Comparison of ENCODE assay signal across 21 cellular contexts in genomic region chr1:53190210-53190611, GRCh38. TPM values are rescaled to one million over a fixed set of nuclear protein-coding genes. Genes with fewer than 3 reads are reported as not detected.
DNase-seq lines count a peak whose midpoint lies in the region; ATAC-seq, FAIRE-seq and TF ChIP-seq lines count a peak whose summit lies in the region.
"Had no signal": no experiment of that assay in that cellular context is flagged by ENCODE, and none has a peak within 500 bp of the region (broad histone marks: within the 10 kb centered on the region; RNA-seq: fewer than 3 reads in every experiment).

No MANE protein-coding gene starts in this region.

- H3K9me3 ChIP-seq in body of pancreas (no peaks in the 10 kb centered on the region), kidney (ENCODE audit: control insufficient read depth in 1 of 2, low read length in 2 of 2) (no peaks in the 10 kb centered on the region)
- H3K9me3 ChIP-seq: HAP-1 had no signal

- peaks cover 9% of the 10 kb centered on the region for H3K4me1 Mint-ChIP-seq in osteocyte (ENCODE audit: unreplicated experiment)
- H3K4me1 Mint-ChIP-seq in natural killer cell treated with Interleukin-12 subunit alpha and Interleukin-12 subunit beta and Interleukin-15 and Interleukin-18, amount 100 ng/mL, for 72 hours (ENCODE audit: low read depth in 2 of 2), result peaks cover 0 to 4% of the 10 kb centered on the region in 2 donors

- TF ChIP-seq POLR2A in body of pancreas (IDR thresholded peaks at IDR 0.05), result no peak

- FAIRE-seq in kidney (lab: Jason Lieb, UNC), result no peak
- FAIRE-seq: G401.6 had no signal

- H3K9ac ChIP-seq in kidney (ENCODE audit: low read length in 2 of 2), result no peak overlapping the region
- H3K9ac ChIP-seq: KMS-11 had no signal

- H3K9me3 Mint-ChIP-seq in osteocyte (ENCODE audit: unreplicated experiment), result no peaks in the 10 kb centered on the region
- no peaks in the 10 kb centered on the region for H3K9me3 Mint-ChIP-seq in natural killer cell treated with Interleukin-12 subunit alpha and Interleukin-12 subunit beta and Interleukin-15 and Interleukin-18, amount 100 ng/mL, for 72 hours

- H3K27ac ChIP-seq in body of pancreas (peak overlapping the region in 1 of 4 donors; percentile 29), kidney (ENCODE audit: low read depth in 2 of 2, low read length in 2 of 2) (peak overlapping the region in 1 of 2 donors; percentile 23)
- H3K27ac ChIP-seq: 22Rv1, KMS-11 had no signal

- no peaks in the 10 kb centered on the region for H3K27me3 ChIP-seq in body of pancreas

- no peak overlapping the region for H3K4me3 Mint-ChIP-seq in osteocyte (ENCODE audit: unreplicated experiment)
- no peak overlapping the region for H3K4me3 Mint-ChIP-seq in natural killer cell treated with Interleukin-12 subunit alpha and Interleukin-12 subunit beta and Interleukin-15 and Interleukin-18, amount 100 ng/mL, for 72 hours
- H3K4me3 Mint-ChIP-seq: CD14-positive monocyte had no signal

- H3K36me3 ChIP-seq in body of pancreas (replicated peaks in 1 of 2; ENCODE audit: insufficient read depth in 1 of 2, low read depth in 2 of 2) (no peaks in the 10 kb centered on the region), kidney (ENCODE audit: control insufficient read depth in 1 of 2, insufficient read depth in 2 of 2, low read length in 2 of 2) (no peaks in the 10 kb centered on the region)
- H3K36me3 ChIP-seq: HAP-1 had no signal

- peak; percentile 67 for ATAC-seq in body of pancreas
- ATAC-seq in HG02981 (IDR thresholded peaks at IDR 0.05; ENCODE audit: unreplicated experiment), result no peak
- ATAC-seq in natural killer cell treated with Interleukin-12 subunit alpha and Interleukin-12 subunit beta and Interleukin-15 and Interleukin-18, amount 100 ng/mL, for 72 hours, result no peak

- peak; percentile 13 for TF ChIP-seq CTCF in AG09309 (IDR thresholded peaks at IDR 0.05; ENCODE audit: control insufficient read depth, insufficient read depth, low read depth, low read length, missing control alignments)
- peak in 3 of 7 experiments; percentile 18 to 23 (median 22) for TF ChIP-seq CTCF in body of pancreas (IDR thresholded peaks at IDR 0.05)
- TF ChIP-seq CTCF in kidney (IDR thresholded peaks at IDR 0.05; ENCODE audit: borderline replicate concordance, extremely low read depth, insufficient read depth), result peak; percentile 6
- TF ChIP-seq CTCF in osteocyte (IDR thresholded peaks at IDR 0.05), result peak; percentile 20

- H3K4me1 ChIP-seq in body of pancreas (peaks cover 14% of the 10 kb centered on the region), kidney (ENCODE audit: control insufficient read depth in 1 of 2, insufficient read depth in 1 of 2, low read depth in 1 of 2, low read length in 2 of 2) (peaks cover 0 to 2% of the 10 kb centered on the region in 2 donors)
- H3K4me1 ChIP-seq: HAP-1 had no signal

- DNase-seq in AG09309 (ENCODE audit: low read depth) (no peak), body of pancreas (peak; percentile 29 to 54 (median 42)), kidney (no peak), osteocyte (ENCODE audit: extremely low spot score, unreplicated experiment) (no peak), SKM-1 treated with dmso at 0.1 percent for 144 hours (lab: John Stamatoyannopoulos, UW; ENCODE audit: unreplicated experiment) (no peak)
- no peak for DNase-seq in activated effector memory CD4-positive, alpha-beta T cell treated with Interleukin-2 at 50 U/mL for 16 hours
- DNase-seq in natural killer cell treated with Interleukin-12 subunit alpha and Interleukin-12 subunit beta and Interleukin-15 and Interleukin-18, amount 100 ng/mL, for 72 hours (ENCODE audit: low spot score), result no peak
- DNase-seq: NCI-H1417, NCI-H187 treated with DMSO at 0.1 percent for 48 hours, NCI-H226, NCI-H524, NCI-H82, OCI-M1, SHP77 treated with DMSO at 0.1 percent for 48 hours had no signal

- WGBS in body of pancreas, 2 donors, result 51 to 71% methylated on average over 6 to 10 of the region's 10 CpGs

- no peaks in the 10 kb centered on the region for H3K27me3 Mint-ChIP-seq in osteocyte (ENCODE audit: unreplicated experiment)
- peaks cover 0 to 6% of the 10 kb centered on the region in 2 donors for H3K27me3 Mint-ChIP-seq in natural killer cell treated with Interleukin-12 subunit alpha and Interleukin-12 subunit beta and Interleukin-15 and Interleukin-18, amount 100 ng/mL, for 72 hours

- no peak overlapping the region for H3K4me3 ChIP-seq in AG09309 (ENCODE audit: control insufficient read depth, low read depth, low read length)
- H3K4me3 ChIP-seq in body of pancreas, result no peak overlapping the region
- no peak overlapping the region for H3K4me3 ChIP-seq in kidney (ENCODE audit: low read length in 2 of 2)
- H3K4me3 ChIP-seq: HAP-1 had no signal

- intact Hi-C loops in body of pancreas (cut with DNase I) (no loop called here), kidney (cut with DNase I) (no loop called here)

- no peak overlapping the region for H3K27ac Mint-ChIP-seq in osteocyte (ENCODE audit: unreplicated experiment)
- no peak overlapping the region for H3K27ac Mint-ChIP-seq in natural killer cell treated with Interleukin-12 subunit alpha and Interleukin-12 subunit beta and Interleukin-15 and Interleukin-18, amount 100 ng/mL, for 72 hours

- no peaks in the 10 kb centered on the region for H3K36me3 Mint-ChIP-seq in osteocyte (ENCODE audit: unreplicated experiment)
- H3K36me3 Mint-ChIP-seq in natural killer cell treated with Interleukin-12 subunit alpha and Interleukin-12 subunit beta and Interleukin-15 and Interleukin-18, amount 100 ng/mL, for 72 hours, result no peaks in the 10 kb centered on the region
- H3K36me3 Mint-ChIP-seq: CD14-positive monocyte had no signal

RNA-seq across cellular contexts. Expression of gene CPT2, which starts 6.4 kb away (rescaled TPM):
- total RNA-seq in body of pancreas, result 10 to 100 TPM; 14.5 to 15.6 TPM
- 24.2 TPM for total RNA-seq in kidney
- 57.7 TPM for polyA plus RNA-seq in kidney (ENCODE audit: insufficient read depth, low read depth, low replicate concordance)
- 15.6 and 16.6 TPM in 2 replicates for total RNA-seq in osteocyte
- total RNA-seq in natural killer cell treated with Interleukin-12 subunit alpha and Interleukin-12 subunit beta and Interleukin-15 and Interleukin-18, amount 100 ng/mL, for 72 hours, result 10 to 100 TPM; 12.3 to 14.7 TPM

RNA-seq across cellular contexts. Expression of gene CZIB, which starts 30.2 kb away (rescaled TPM):
- total RNA-seq in body of pancreas (10 to 100 TPM; 14.5 to 18.9 TPM), kidney (54.1 TPM), osteocyte (52.6 and 59.8 TPM in 2 replicates)
- polyA plus RNA-seq in kidney (ENCODE audit: insufficient read depth, low read depth, low replicate concordance), result 76.5 TPM
- total RNA-seq in natural killer cell treated with Interleukin-12 subunit alpha and Interleukin-12 subunit beta and Interleukin-15 and Interleukin-18, amount 100 ng/mL, for 72 hours, result 10 to 100 TPM; 37.5 to 44.5 TPM

RNA-seq across cellular contexts. Expression of gene SLC1A7, which starts 47.8 kb away (rescaled TPM):
- total RNA-seq in body of pancreas, result not detected
- total RNA-seq in kidney, result not detected
- polyA plus RNA-seq in kidney (ENCODE audit: insufficient read depth, low read depth, low replicate concordance), result 1.0 TPM
- total RNA-seq in osteocyte, result not detected in 2 replicates
- total RNA-seq in natural killer cell treated with Interleukin-12 subunit alpha and Interleukin-12 subunit beta and Interleukin-15 and Interleukin-18, amount 100 ng/mL, for 72 hours, result 1 to 10 TPM in 1 of 2 donors, under 1 TPM in 1; 0.29 to 1.1 TPM
- total RNA-seq: RPMI7951 had no signal
- polyA plus RNA-seq: CD14-positive monocyte had no signal

RNA-seq across cellular contexts. Expression of gene MAGOH, which starts 48.1 kb away (rescaled TPM):
- total RNA-seq in body of pancreas (10 to 100 TPM in 1 of 2 donors, 1 to 10 TPM in 1; 9.6 to 15.2 TPM), kidney (39.4 TPM), osteocyte (34.5 and 37.7 TPM in 2 replicates)
- polyA plus RNA-seq in kidney (ENCODE audit: insufficient read depth, low read depth, low replicate concordance), result 64.6 TPM
- 10 to 100 TPM; 62.6 to 65.4 TPM for total RNA-seq in natural killer cell treated with Interleukin-12 subunit alpha and Interleukin-12 subunit beta and Interleukin-15 and Interleukin-18, amount 100 ng/mL, for 72 hours

Comparison
In these comparisons a context has a peak if more than half of its experiments do, and no peak if none do; other contexts are left out.
1. DNase-seq: peak in body of pancreas (4 of 4); none in AG09309 (single experiment), kidney (single experiment), osteocyte (single experiment), SKM-1 treated with dmso at 0.1 percent for 144 hours (single experiment), activated effector memory CD4-positive, alpha-beta T cell treated with Interleukin-2 at 50 U/mL for 16 hours (single experiment) and natural killer cell treated with Interleukin-12 subunit alpha and Interleukin-12 subunit beta and Interleukin-15 and Interleukin-18, amount 100 ng/mL, for 72 hours (single experiment).